In genomic region chr3:137761099-137761562, GRCh38 we compare ENCODE assay signal across 2 cellular contexts.
TF ChIP-seq lines count a peak whose summit lies in the region.

No MANE protein-coding gene starts in this region.

TF ChIP-seq in endothelial cell of umbilical vein, 7 proteins besides CTCF, POLR2A, EP300 and RAD21:
- TF ChIP-seq FOS (IDR thresholded peaks at IDR 0.05; ENCODE audit: borderline replicate concordance, insufficient read depth, low read length) (no peak), EZH2 (IDR thresholded peaks at IDR 0.05; ENCODE audit: borderline replicate concordance, low read depth, low read length, severe bottlenecking) (peak; percentile 5), JUN (IDR thresholded peaks at IDR 0.05; ENCODE audit: borderline replicate concordance, insufficient read depth, insufficient read length, low read depth) (no peak), GATA2 (IDR thresholded peaks at IDR 0.05; ENCODE audit: insufficient read depth, insufficient read length, low read depth, low read length) (no peak), MYC (IDR thresholded peaks at IDR 0.05; ENCODE audit: low read depth, low read length) (no peak), MAX (IDR thresholded peaks at IDR 0.05; ENCODE audit: insufficient read depth, insufficient read length) (no peak), POLR2AphosphoS5 (IDR thresholded peaks at IDR 0.05; ENCODE audit: insufficient read depth, low read depth, low read length) (no peak)

TF ChIP-seq in neural cell, 6 proteins besides CTCF, POLR2A, EP300 and RAD21:
- TF ChIP-seq REST (IDR thresholded peaks at IDR 0.05; ENCODE audit: borderline replicate concordance): no peak
- TF ChIP-seq EZH2 (IDR thresholded peaks at IDR 0.05; ENCODE audit: borderline replicate concordance, insufficient read depth, low read length, poor library complexity, severe bottlenecking): peak; percentile 32
